In genomic region chr1:55388960-55389359, GRCh38 we compare ENCODE assay signal across 7 cellular contexts.
"Had no signal": no experiment of that assay in that cellular context is flagged by ENCODE, and none has a peak within 500 bp of the region (broad histone marks: within the 10 kb centered on the region; RNA-seq: fewer than 3 reads in every experiment).

No MANE protein-coding gene starts in this region.

- H3K4me1 ChIP-seq: HAP-1 had no signal

- DNase-seq: H7, KG1 had no signal

- ATAC-seq: GM23338, HCT116 had no signal

- H3K4me3 ChIP-seq: GM23338, HAP-1 had no signal

- FAIRE-seq: HTR-8/SVneo had no signal

- H3K27ac Mint-ChIP-seq: GM23338, IgD-negative memory B cell had no signal

- H3K36me3 Mint-ChIP-seq: IgD-negative memory B cell had no signal

- H3K36me3 ChIP-seq: HAP-1 had no signal

- H3K9me3 ChIP-seq: HAP-1 had no signal

- H3K4me1 Mint-ChIP-seq: GM23338, IgD-negative memory B cell had no signal

- H3K4me3 Mint-ChIP-seq: GM23338, IgD-negative memory B cell had no signal
